ENCODE assay signal across 29 cellular contexts in genomic region chr11:44403176-44403575, GRCh38.
"Had no signal": no experiment of that assay in that cellular context is flagged by ENCODE, and none has a peak within 500 bp of the region (broad histone marks: within the 10 kb centered on the region; RNA-seq: fewer than 3 reads in every experiment).

No MANE protein-coding gene starts in this region.

- H3K4me1 ChIP-seq: ascending aorta had no signal

- ATAC-seq: activated CD8-positive, alpha-beta T cell treated with anti-CD3 and anti-CD28 coated beads for 36 hours; activated naive CD8-positive, alpha-beta T cell treated with anti-CD3 and anti-CD28 coated beads, Interleukin-2, amount 50 U/mL, for 24 hours; activated T-cell treated with anti-CD3 and anti-CD28 coated beads, Interleukin-2, amount 50 U/mL, for 4 hours; activated T-cell treated with anti-CD3 and anti-CD28 coated beads, Interleukin-2, amount 50 U/mL, for 72 hours; activated T-helper 17 cell treated with anti-CD3 and anti-CD28 coated beads, Interleukin-2, amount 50 U/mL, for 72 hours had no signal

- H3K9me3 ChIP-seq: ascending aorta had no signal

- H3K27me3 ChIP-seq: ascending aorta, cardiac muscle cell had no signal

- H3K36me3 ChIP-seq: ascending aorta, cardiac muscle cell had no signal

- H3K4me3 ChIP-seq: ascending aorta, cardiac muscle cell had no signal

- H3K27ac ChIP-seq: ascending aorta, cardiac muscle cell, VCaP had no signal

- DNase-seq: activated B cell treated with CpG ODN at 0.5 μM for 24 hours; activated CD4-positive, alpha-beta memory T cell treated with anti-CD3 and anti-CD28 coated beads for 36 hours; activated CD4-positive, alpha-beta T cell treated with anti-CD3 and anti-CD28 coated beads for 4 hours; activated CD4-positive, alpha-beta T cell treated with anti-CD3 and anti-CD28 coated beads, Interleukin-2, amount 10 ng/mL, durations not matched to agents 24 days and 14 days; activated CD4-positive, alpha-beta T cell treated with anti-CD3 and anti-CD28 coated beads, Interleukin-2, amount 50 U/mL, for 1 hour; activated CD4-positive, alpha-beta T cell treated with anti-CD3 and anti-CD28 coated beads, Interleukin-2, amount 50 U/mL, for 4 hours; activated CD4-positive, CD25-positive, alpha-beta regulatory T cell treated with anti-CD3 and anti-CD28 coated beads, Interleukin-2, amount 50 U/mL, for 72 hours; activated CD8-positive, alpha-beta memory T cell treated with anti-CD3 and anti-CD28 coated beads, Interleukin-2, amount 50 U/mL, for 4 hours; activated CD8-positive, alpha-beta T cell treated with anti-CD3 and anti-CD28 coated beads for 36 hours; activated effector memory CD4-positive, alpha-beta T cell treated with Interleukin-2 at 50 U/mL for 16 hours; activated gamma-delta T cell; activated naive CD4-positive, alpha-beta T cell treated with anti-CD3 and anti-CD28 coated beads, Interleukin-2, amount 10 ng/mL, durations not matched to agents 7 days and 5 days; activated naive CD4-positive, alpha-beta T cell treated with Interleukin-2 at 50 U/mL for 16 hours; activated naive CD8-positive, alpha-beta T cell treated with anti-CD3 and anti-CD28 coated beads, Interleukin-2, amount 10 ng/mL, durations not matched to agents 7 days and 5 days; activated naive CD8-positive, alpha-beta T cell treated with anti-CD3 and anti-CD28 coated beads, Interleukin-2, amount 50 U/mL, for 24 hours; activated T-cell treated with anti-CD3 and anti-CD28 coated beads for 4 hours; activated T-cell treated with anti-CD3 and anti-CD28 coated beads, Interleukin-2, amount 50 U/mL, for 1 hour; activated T-cell treated with anti-CD3 and anti-CD28 coated beads, Interleukin-2, amount 50 U/mL, for 4 hours; activated T-cell treated with anti-CD3 and anti-CD28 coated beads, Interleukin-2, amount 50 U/mL, for 72 hours; amygdala; anterior cingulate cortex; central memory CD4-positive, alpha-beta T cell; T-helper 1 cell; T-helper 2 cell; T-helper 9 cell had no signal
